15 cellular contexts compared by ENCODE assay signal in genomic region chr5:147835386-147835798, GRCh38. TPM values are rescaled to one million over a fixed set of nuclear protein-coding genes. Genes with fewer than 3 reads are reported as not detected.
DNase-seq lines count a peak whose midpoint lies in the region; ATAC-seq and TF ChIP-seq lines count a peak whose summit lies in the region.
"Had no signal": no experiment of that assay in that cellular context is flagged by ENCODE, and none has a peak within 500 bp of the region (broad histone marks: within the 10 kb centered on the region; RNA-seq: fewer than 3 reads in every experiment).

No MANE protein-coding gene starts in this region.

- TF ChIP-seq POLR2A in testis (IDR thresholded peaks at IDR 0.05): no peak

- H3K4me3 Mint-ChIP-seq in progenitor cell of endocrine pancreas (ENCODE audit: low read depth): no peak overlapping the region
- no peak overlapping the region for H3K4me3 Mint-ChIP-seq in natural killer cell treated with Interleukin-12 subunit alpha and Interleukin-12 subunit beta and Interleukin-15 and Interleukin-18, amount 100 ng/mL, for 72 hours
- H3K4me3 Mint-ChIP-seq: endodermal cell, GM23338, nephron had no signal

- no peak overlapping the region for H3K4me3 ChIP-seq in epithelial cell of esophagus (ENCODE audit: low read length)
- no peak overlapping the region for H3K4me3 ChIP-seq in testis
- H3K4me3 ChIP-seq: GM23338 had no signal

- H3K4me1 Mint-ChIP-seq in progenitor cell of endocrine pancreas (ENCODE audit: low read depth): peaks cover 66% of the 10 kb centered on the region
- no peaks in the 10 kb centered on the region for H3K4me1 Mint-ChIP-seq in natural killer cell treated with Interleukin-12 subunit alpha and Interleukin-12 subunit beta and Interleukin-15 and Interleukin-18, amount 100 ng/mL, for 72 hours (ENCODE audit: low read depth in 2 of 2)
- H3K4me1 Mint-ChIP-seq: nephron had no signal

- no peak for TF ChIP-seq CTCF in epithelial cell of esophagus (IDR thresholded peaks at IDR 0.05; ENCODE audit: insufficient read depth, low read depth, low read length, missing control alignments)
- no peak for TF ChIP-seq CTCF in progenitor cell of endocrine pancreas (IDR thresholded peaks at IDR 0.05; ENCODE audit: unreplicated experiment)
- TF ChIP-seq CTCF in testis (IDR thresholded peaks at IDR 0.05): no peak

- H3K36me3 Mint-ChIP-seq in progenitor cell of endocrine pancreas (ENCODE audit: insufficient read depth): peaks cover 4% of the 10 kb centered on the region
- H3K36me3 Mint-ChIP-seq in natural killer cell treated with Interleukin-12 subunit alpha and Interleukin-12 subunit beta and Interleukin-15 and Interleukin-18, amount 100 ng/mL, for 72 hours: no peaks in the 10 kb centered on the region

- peak; percentile 8 for DNase-seq in HuH-7 (ENCODE audit: low spot score)
- peak; percentile 86 for DNase-seq in NCI-H510A treated with DMSO at 0.1 percent for 48 hours (lab: John Stamatoyannopoulos, UW)
- peak; percentile 87 for DNase-seq in epithelial cell of esophagus (ENCODE audit: low read depth)
- no peak for DNase-seq in progenitor cell of endocrine pancreas (ENCODE audit: low spot score, unreplicated experiment)
- no peak for DNase-seq in retina
- DNase-seq in natural killer cell treated with Interleukin-12 subunit alpha and Interleukin-12 subunit beta and Interleukin-15 and Interleukin-18, amount 100 ng/mL, for 72 hours (ENCODE audit: low spot score): no peak
- no peak for DNase-seq in testis
- DNase-seq: activated CD8-positive, alpha-beta memory T cell treated with anti-CD3 and anti-CD28 coated beads for 24 hours; activated gamma-delta T cell treated with Interleukin-2 at 50 U/mL for 16 hours; endodermal cell; Kasumi-1; NCI-H524; Right ventricle myocardium superior had no signal

- no peaks in the 10 kb centered on the region for H3K4me1 ChIP-seq in testis

- ATAC-seq in natural killer cell treated with Interleukin-12 subunit alpha and Interleukin-12 subunit beta and Interleukin-15 and Interleukin-18, amount 100 ng/mL, for 72 hours: no peak
- ATAC-seq: GM23338 had no signal

- WGBS in testis, 2 donors: 86 to 92% methylated on average over 2 of the region's 2 CpGs

- intact Hi-C loops in testis (cut with DNase I; ENCODE audit: low total_unique reads): no loop called here

- H3K27me3 ChIP-seq in testis: no peaks in the 10 kb centered on the region

- no peaks in the 10 kb centered on the region for H3K36me3 ChIP-seq in testis (ENCODE audit: low read depth, missing control alignments)

- H3K9me3 ChIP-seq in testis: no peaks in the 10 kb centered on the region

- H3K27ac Mint-ChIP-seq in progenitor cell of endocrine pancreas: peak overlapping the region; percentile 81
- no peak overlapping the region for H3K27ac Mint-ChIP-seq in natural killer cell treated with Interleukin-12 subunit alpha and Interleukin-12 subunit beta and Interleukin-15 and Interleukin-18, amount 100 ng/mL, for 72 hours
- H3K27ac Mint-ChIP-seq: endodermal cell, GM23338, nephron had no signal

- no peaks in the 10 kb centered on the region for H3K9me3 Mint-ChIP-seq in progenitor cell of endocrine pancreas (ENCODE audit: low read depth)
- no peaks in the 10 kb centered on the region for H3K9me3 Mint-ChIP-seq in natural killer cell treated with Interleukin-12 subunit alpha and Interleukin-12 subunit beta and Interleukin-15 and Interleukin-18, amount 100 ng/mL, for 72 hours
- H3K9me3 Mint-ChIP-seq: endodermal cell, GM23338, nephron had no signal

- H3K27ac ChIP-seq in testis: no peak overlapping the region

- no peaks in the 10 kb centered on the region for H3K27me3 Mint-ChIP-seq in progenitor cell of endocrine pancreas
- peaks cover 11 to 35% of the 10 kb centered on the region in 2 donors for H3K27me3 Mint-ChIP-seq in natural killer cell treated with Interleukin-12 subunit alpha and Interleukin-12 subunit beta and Interleukin-15 and Interleukin-18, amount 100 ng/mL, for 72 hours

RNA-seq across cellular contexts. Expression of gene SPINK1, which starts 3.9 kb away (rescaled TPM):
- total RNA-seq in progenitor cell of endocrine pancreas: 3,409 and 3,546 TPM in 2 replicates
- not detected for total RNA-seq in natural killer cell treated with Interleukin-12 subunit alpha and Interleukin-12 subunit beta and Interleukin-15 and Interleukin-18, amount 100 ng/mL, for 72 hours
- not detected for total RNA-seq in testis
- not detected for polyA plus RNA-seq in testis (ENCODE audit: insufficient read depth, low read depth, low replicate concordance)
- total RNA-seq: endodermal cell, GM23338, Right ventricle myocardium superior had no signal

RNA-seq across cellular contexts. Expression of gene SCGB3A2, which starts 43.1 kb away (rescaled TPM):
- total RNA-seq in progenitor cell of endocrine pancreas (not detected in 2 replicates), testis (not detected)
- total RNA-seq in natural killer cell treated with Interleukin-12 subunit alpha and Interleukin-12 subunit beta and Interleukin-15 and Interleukin-18, amount 100 ng/mL, for 72 hours: not detected
- not detected for polyA plus RNA-seq in testis (ENCODE audit: insufficient read depth, low read depth, low replicate concordance)
- total RNA-seq: Right ventricle myocardium superior had no signal

RNA-seq across cellular contexts. Expression of gene JAKMIP2, which starts 52.9 kb away (rescaled TPM):
- 5.0 and 6.0 TPM in 2 replicates for total RNA-seq in progenitor cell of endocrine pancreas
- 1 to 10 TPM; 5.5 to 6.8 TPM for total RNA-seq in natural killer cell treated with Interleukin-12 subunit alpha and Interleukin-12 subunit beta and Interleukin-15 and Interleukin-18, amount 100 ng/mL, for 72 hours
- total RNA-seq in testis: 1 to 10 TPM; 1.7 to 7.7 TPM
- 3.4 TPM for polyA plus RNA-seq in testis (ENCODE audit: insufficient read depth, low read depth, low replicate concordance)

Comparison
In these comparisons a context has a peak if more than half of its experiments do, and no peak if none do; other contexts are left out.
1. DNase-seq: peak in HuH-7 (single experiment), NCI-H510A treated with DMSO at 0.1 percent for 48 hours (single experiment) and epithelial cell of esophagus (single experiment); none in progenitor cell of endocrine pancreas (single experiment), retina (single experiment), natural killer cell treated with Interleukin-12 subunit alpha and Interleukin-12 subunit beta and Interleukin-15 and Interleukin-18, amount 100 ng/mL, for 72 hours (single experiment) and testis (single experiment).
2. RNA of gene SPINK1, which starts 3.9 kb away (total RNA-seq): 3,409 to 3,546 TPM in progenitor cell of endocrine pancreas; not detected in natural killer cell treated with Interleukin-12 subunit alpha and Interleukin-12 subunit beta and Interleukin-15 and Interleukin-18, amount 100 ng/mL, for 72 hours and not detected in testis; every median in the first group is over 1,000 times any median in the second.